Comparison of ENCODE assay signal across 22 cellular contexts in the genomic region with DNA sequence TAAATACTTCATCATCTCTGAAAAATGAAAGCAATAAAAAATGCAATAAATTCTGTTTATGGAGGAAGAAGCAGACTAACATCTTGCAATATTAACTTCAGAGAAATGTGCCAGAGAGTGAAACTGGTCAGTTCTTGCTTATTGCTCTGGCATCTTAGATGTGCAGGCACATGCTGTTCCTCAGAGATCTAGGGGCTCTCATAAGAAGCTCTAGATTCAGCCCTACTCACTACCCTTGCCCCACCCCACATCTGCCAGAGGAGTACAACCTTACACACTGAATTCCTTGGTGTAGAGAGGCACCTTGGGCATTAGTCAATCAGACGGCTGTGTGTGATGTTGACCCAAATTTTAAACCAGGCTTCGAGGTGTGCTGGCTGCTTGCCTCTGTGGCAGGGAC.
"Had no signal": no experiment of that assay in that cellular context is flagged by ENCODE, and none has a peak within 500 bp of the region (broad histone marks: within the 10 kb centered on the region; RNA-seq: fewer than 3 reads in every experiment).

No MANE protein-coding gene starts in this region.

- H3K4me3 ChIP-seq: K562 had no signal

- DNase-seq: Kasumi-1, MM.1S, NCI-H1092 treated with DMSO at 0.1 percent for 48 hours, NCI-H1436, NCI-H187, NCI-H2029, NCI-H2081 treated with DMSO at 0.1 percent for 48 hours, NCI-H2171, NCI-H226, NCI-H446, NCI-H510A, NCI-H524 treated with DMSO at 0.1 percent for 48 hours, NCI-H69, NCI-H774, RPMI8226, SHP77, SK-N-SH, SW 1271, T-cell had no signal

- ATAC-seq: K562, T-cell had no signal

- H3K9me3 ChIP-seq: SK-N-SH had no signal

- H3K9ac ChIP-seq: KMS-11, SK-N-SH had no signal

- FAIRE-seq: K562, RCC 7860 had no signal

- H3K27ac ChIP-seq: KMS-11 had no signal
